In the genomic region with DNA sequence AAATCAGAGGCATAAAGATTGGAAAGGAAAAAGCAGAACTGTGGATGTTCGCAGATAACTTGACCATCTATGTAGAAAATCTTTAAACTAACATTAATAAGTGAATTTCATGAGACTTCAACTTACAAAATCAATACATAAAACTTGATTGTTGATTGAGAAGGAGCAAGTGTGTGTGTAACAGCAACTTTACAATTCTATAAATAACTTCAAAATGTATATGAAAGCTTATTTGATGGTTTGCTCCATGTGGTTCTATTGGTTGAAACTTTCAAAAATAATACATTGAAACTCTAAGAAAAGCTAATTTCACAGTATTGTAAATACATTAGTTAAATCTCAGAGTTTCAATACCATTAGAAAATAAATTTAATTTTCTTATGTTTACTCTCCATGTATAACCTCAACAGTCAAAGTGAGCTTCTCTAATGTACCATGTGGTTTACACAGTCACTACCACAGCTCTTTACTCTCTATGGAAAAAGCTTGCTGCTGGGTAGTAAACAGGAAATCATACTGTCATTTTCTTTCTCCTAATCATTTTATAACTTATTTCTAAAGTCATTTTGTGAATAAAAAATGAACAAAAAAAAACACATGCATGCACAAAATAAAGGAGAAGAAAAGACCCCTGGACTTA, we compare ENCODE assay signal across 13 cellular contexts. TPM values are rescaled to one million over a fixed set of nuclear protein-coding genes. Genes with fewer than 3 reads are reported as not detected.
A peak's percentile ranks its signal among the peaks of the same experiment; 100 is the strongest.
DNase-seq lines count a peak whose midpoint lies in the region; ATAC-seq and TF ChIP-seq lines count a peak whose summit lies in the region.
"Had no signal": no experiment of that assay in that cellular context is flagged by ENCODE, and none has a peak within 500 bp of the region (broad histone marks: within the 10 kb centered on the region; RNA-seq: fewer than 3 reads in every experiment).

No MANE protein-coding gene starts in this region.

- peaks cover 19 to 46% of the 10 kb centered on the region in 2 donors for H3K36me3 Mint-ChIP-seq in activated naive CD4-positive, alpha-beta T cell treated with anti-CD3 and anti-CD28 coated beads, Interleukin-2, amount 50 U/mL, for 72 hours
- peaks cover 42% of the 10 kb centered on the region for H3K36me3 Mint-ChIP-seq in activated CD8-positive, alpha-beta T cell treated with anti-CD3 and anti-CD28 coated beads, Interleukin-2, amount 10 ng/mL, durations not matched to agents 7 days and 5 days (ENCODE audit: low read depth)

- H3K9me3 ChIP-seq in upper lobe of right lung = no peaks in the 10 kb centered on the region
- H3K9me3 ChIP-seq: lower lobe of right lung, SJSA1 had no signal

- no peaks in the 10 kb centered on the region for H3K27me3 Mint-ChIP-seq in activated CD8-positive, alpha-beta T cell treated with anti-CD3 and anti-CD28 coated beads, Interleukin-2, amount 10 ng/mL, durations not matched to agents 7 days and 5 days (ENCODE audit: low read depth)
- H3K27me3 Mint-ChIP-seq: progenitor cell of endocrine pancreas had no signal

- ATAC-seq in activated naive CD4-positive, alpha-beta T cell treated with anti-CD3 and anti-CD28 coated beads, Interleukin-2, amount 50 U/mL, for 72 hours = peak; percentile 90 to 99
- ATAC-seq in HG03039 (IDR thresholded peaks at IDR 0.05; ENCODE audit: unreplicated experiment) (peak; percentile 59), upper lobe of right lung (no peak)
- ATAC-seq in activated CD8-positive, alpha-beta T cell treated with anti-CD3 and anti-CD28 coated beads, Interleukin-2, amount 10 ng/mL, durations not matched to agents 7 days and 5 days = peak; percentile 82
- ATAC-seq: lower lobe of right lung had no signal

- H3K4me3 ChIP-seq in upper lobe of right lung = no peak overlapping the region
- H3K4me3 ChIP-seq: lower lobe of right lung, SJSA1 had no signal

- intact Hi-C loops in upper lobe of right lung (cut with DNase I) = no loop called here

- H3K4me1 Mint-ChIP-seq in activated CD8-positive, alpha-beta T cell treated with anti-CD3 and anti-CD28 coated beads, Interleukin-2, amount 10 ng/mL, durations not matched to agents 7 days and 5 days (ENCODE audit: low read depth) = peaks cover 19% of the 10 kb centered on the region

- H3K36me3 ChIP-seq in upper lobe of right lung = no peaks in the 10 kb centered on the region
- H3K36me3 ChIP-seq: lower lobe of right lung had no signal

- peaks cover 9% of the 10 kb centered on the region for H3K4me1 ChIP-seq in upper lobe of right lung

- DNase-seq in activated naive CD4-positive, alpha-beta T cell treated with anti-CD3 and anti-CD28 coated beads, Interleukin-2, amount 50 U/mL, for 72 hours (ENCODE audit: low spot score in 2 of 2) = no peak
- DNase-seq in activated naive CD4-positive, alpha-beta T cell treated with anti-CD3 and anti-CD28 coated beads, Interleukin-2, amount 50 U/mL, for 16 hours = no peak
- no peak for DNase-seq in activated CD8-positive, alpha-beta T cell treated with anti-CD3 and anti-CD28 coated beads, Interleukin-2, amount 10 ng/mL, durations not matched to agents 7 days and 5 days
- DNase-seq in upper lobe of right lung (no peak), activated gamma-delta T cell treated with Interleukin-2 at 50 U/mL for 16 hours (no peak), NCI-H1417 treated with DMSO at 0.1 percent for 48 hours (lab: John Stamatoyannopoulos, UW) (no peak), Kasumi-1 (lab: John Stamatoyannopoulos, UW) (no peak)
- DNase-seq: activated CD4-positive, alpha-beta T cell treated with anti-CD3 and anti-CD28 coated beads, Interleukin-2, amount 50 U/mL, for 48 hours; lower lobe of right lung; NCI-H446 treated with DMSO at 0.1 percent for 48 hours had no signal

- no peak overlapping the region for H3K4me3 Mint-ChIP-seq in activated CD8-positive, alpha-beta T cell treated with anti-CD3 and anti-CD28 coated beads, Interleukin-2, amount 10 ng/mL, durations not matched to agents 7 days and 5 days

- H3K27ac Mint-ChIP-seq in activated naive CD4-positive, alpha-beta T cell treated with anti-CD3 and anti-CD28 coated beads, Interleukin-2, amount 50 U/mL, for 72 hours = no peak overlapping the region
- peak overlapping the region; percentile 68 for H3K27ac Mint-ChIP-seq in activated CD8-positive, alpha-beta T cell treated with anti-CD3 and anti-CD28 coated beads, Interleukin-2, amount 10 ng/mL, durations not matched to agents 7 days and 5 days
- H3K27ac Mint-ChIP-seq: progenitor cell of endocrine pancreas had no signal

- H3K9me3 Mint-ChIP-seq in activated naive CD4-positive, alpha-beta T cell treated with anti-CD3 and anti-CD28 coated beads, Interleukin-2, amount 50 U/mL, for 72 hours = peaks cover 10 to 27% of the 10 kb centered on the region in 2 donors
- peaks cover 22% of the 10 kb centered on the region for H3K9me3 Mint-ChIP-seq in activated CD8-positive, alpha-beta T cell treated with anti-CD3 and anti-CD28 coated beads, Interleukin-2, amount 10 ng/mL, durations not matched to agents 7 days and 5 days (ENCODE audit: insufficient read depth)

- H3K27me3 ChIP-seq in upper lobe of right lung = no peaks in the 10 kb centered on the region
- H3K27me3 ChIP-seq: SJSA1 had no signal

- peak overlapping the region; percentile 12 for H3K27ac ChIP-seq in upper lobe of right lung
- H3K27ac ChIP-seq: lower lobe of right lung, SJSA1 had no signal

- POLR2A ChIA-PET in activated CD8-positive, alpha-beta T cell treated with anti-CD3 and anti-CD28 coated beads, Interleukin-2, amount 10 ng/mL, durations not matched to agents 7 days and 5 days (lab: Charles Lee) = interaction anchor here (0.6 kb wide), 1 partner anchor 114 kb away, joined by 3 read pairs; no protein-coding TSS in a partner anchor

- TF ChIP-seq CTCF in upper lobe of right lung (IDR thresholded peaks at IDR 0.05) = no peak

- CTCF ChIA-PET in activated CD8-positive, alpha-beta T cell treated with anti-CD3 and anti-CD28 coated beads, Interleukin-2, amount 10 ng/mL, durations not matched to agents 7 days and 5 days (lab: Charles Lee) = interaction anchor here (0.9 kb wide), 1 partner anchor 11 kb away, joined by 4 read pairs; no protein-coding TSS in a partner anchor

RNA-seq across cellular contexts. Expression of a gene that starts 12.0 kb away (rescaled TPM):
- 10 to 100 TPM; 24.9 to 37.3 TPM for total RNA-seq in activated naive CD4-positive, alpha-beta T cell treated with anti-CD3 and anti-CD28 coated beads, Interleukin-2, amount 50 U/mL, for 72 hours
- total RNA-seq in activated CD8-positive, alpha-beta T cell treated with anti-CD3 and anti-CD28 coated beads, Interleukin-2, amount 10 ng/mL, durations not matched to agents 7 days and 5 days = 10 to 100 TPM; 23.9 to 25.2 TPM
- 64.6 TPM for total RNA-seq in upper lobe of right lung
